In the genomic region with DNA sequence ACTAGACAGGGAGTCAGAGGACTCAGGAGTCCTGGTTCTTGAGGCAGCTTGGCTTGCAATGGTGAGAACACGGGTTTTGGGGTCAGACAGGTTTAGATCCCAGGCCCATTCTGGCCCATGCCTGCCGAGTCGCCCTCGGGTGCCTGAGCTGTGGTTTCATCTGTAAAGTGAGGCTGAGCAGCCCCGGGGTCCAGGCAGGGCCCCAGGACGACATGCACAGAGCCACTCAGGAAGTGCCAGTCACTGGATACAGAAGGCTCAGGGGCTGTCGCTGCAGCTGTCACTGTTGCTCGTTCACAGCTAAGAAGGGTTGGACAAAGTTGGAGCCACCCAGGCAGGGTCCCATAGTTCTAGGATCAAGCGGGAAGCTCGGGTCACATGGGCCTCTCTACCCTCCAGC, we compare ENCODE assay signal across 21 cellular contexts.
"Had no signal": no experiment of that assay in that cellular context is flagged by ENCODE, and none has a peak within 500 bp of the region (broad histone marks: within the 10 kb centered on the region; RNA-seq: fewer than 3 reads in every experiment).

No MANE protein-coding gene starts in this region.

- H3K27ac ChIP-seq: colonic mucosa, epithelial cell of prostate, esophagus squamous epithelium, gastrocnemius medialis, heart right ventricle, left lung, lower lobe of right lung had no signal

- H3K4me3 ChIP-seq: colonic mucosa, esophagus squamous epithelium, gastrocnemius medialis, heart right ventricle, left lung, lower lobe of right lung had no signal

- DNase-seq: colonic mucosa; cortex of kidney; effector CD8-positive, alpha-beta T cell; effector memory CD8-positive, alpha-beta T cell; endodermal cell; erythroblast; esophagus squamous epithelium; foreskin fibroblast; foreskin melanocyte; gastrocnemius medialis; glutamatergic neuron; head of caudate nucleus; heart right ventricle; hippocampal formation; left cardiac atrium; left lung; left ventricle myocardium superior; lower lobe of right lung; mesenchymal stem cell; midbrain had no signal

- H3K27me3 ChIP-seq: colonic mucosa, esophagus squamous epithelium, gastrocnemius medialis, left lung had no signal

- H3K36me3 ChIP-seq: colonic mucosa, esophagus squamous epithelium, gastrocnemius medialis, heart right ventricle, left lung, lower lobe of right lung had no signal

- H3K9me3 ChIP-seq: colonic mucosa, esophagus squamous epithelium, gastrocnemius medialis, heart right ventricle, left lung, lower lobe of right lung had no signal

- H3K4me1 ChIP-seq: colonic mucosa, esophagus squamous epithelium, gastrocnemius medialis, heart right ventricle, left lung, lower lobe of right lung had no signal
